In the genomic region with DNA sequence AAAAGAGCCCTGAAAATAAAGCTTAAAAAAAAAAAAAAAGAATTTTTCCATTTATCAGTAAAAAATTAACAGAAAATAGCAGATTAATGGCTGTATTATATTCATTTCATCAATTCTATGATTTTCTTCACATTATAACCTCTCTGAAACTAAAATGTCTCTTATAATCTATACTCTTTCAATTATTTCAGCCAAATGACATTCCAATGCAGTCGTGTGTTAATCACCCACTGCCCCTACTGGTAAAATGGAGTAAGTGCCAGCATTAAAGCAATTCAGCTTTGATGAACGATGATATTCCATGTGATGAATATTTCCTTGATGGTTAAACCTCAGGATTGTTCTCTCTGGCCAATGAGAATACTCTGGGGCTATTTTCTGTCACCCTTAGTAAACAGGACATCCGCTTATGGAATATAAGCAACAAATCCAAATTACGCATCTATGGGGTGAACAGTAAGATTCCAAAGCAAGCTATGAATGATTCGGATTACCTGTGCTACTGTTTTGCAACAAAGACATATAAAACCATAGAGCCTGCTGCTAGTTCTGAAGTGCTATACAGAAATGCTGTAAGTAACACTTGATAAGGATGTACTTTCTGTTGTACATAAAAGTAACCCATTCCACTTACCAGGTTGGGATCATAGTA, we compare ENCODE assay signal across 8 cellular contexts. TPM values are rescaled to one million over a fixed set of nuclear protein-coding genes. Genes with fewer than 3 reads are reported as not detected.
DNase-seq lines count a peak whose midpoint lies in the region; ATAC-seq and TF ChIP-seq lines count a peak whose summit lies in the region.

No MANE protein-coding gene starts in this region.

- H3K4me3 ChIP-seq in CD4-positive, alpha-beta memory T cell (ENCODE audit: low read length in 2 of 2): no peak overlapping the region

- no peaks in the 10 kb centered on the region for H3K27me3 Mint-ChIP-seq in CD4-positive, alpha-beta memory T cell
- H3K27me3 Mint-ChIP-seq in nephron (ENCODE audit: low read depth): no peaks in the 10 kb centered on the region

- H3K27me3 ChIP-seq in CD4-positive, alpha-beta memory T cell (ENCODE audit: insufficient read depth, low read length): no peaks in the 10 kb centered on the region

- peak; percentile 22 to 49 (median 29) for DNase-seq in CD4-positive, alpha-beta memory T cell
- peak; percentile 43 for DNase-seq in GM20000 (ENCODE audit: low spot score)
- peak; percentile 40 for DNase-seq in NCI-H460 (ENCODE audit: extremely low read depth, low read depth)
- DNase-seq in dermis blood vessel endothelial cell: peak; percentile 59

- peaks cover under 1% of the 10 kb centered on the region for H3K36me3 ChIP-seq in CD4-positive, alpha-beta memory T cell (ENCODE audit: insufficient read depth, low read length)

- no peaks in the 10 kb centered on the region for H3K9me3 Mint-ChIP-seq in CD4-positive, alpha-beta memory T cell
- no peaks in the 10 kb centered on the region for H3K9me3 Mint-ChIP-seq in nephron

- no peak overlapping the region for H3K4me3 Mint-ChIP-seq in CD4-positive, alpha-beta memory T cell
- no peak overlapping the region for H3K4me3 Mint-ChIP-seq in nephron

- H3K4me1 ChIP-seq in CD4-positive, alpha-beta memory T cell (ENCODE audit: insufficient read depth, low read length): no peaks in the 10 kb centered on the region

- ATAC-seq in HG03520 (IDR thresholded peaks at IDR 0.05; ENCODE audit: unreplicated experiment) (no peak), HG02970 (IDR thresholded peaks at IDR 0.05; ENCODE audit: low FRiP score, unreplicated experiment) (no peak), HG02623 (IDR thresholded peaks at IDR 0.05; ENCODE audit: unreplicated experiment) (no peak)

- POLR2A ChIA-PET in CD4-positive, alpha-beta memory T cell (lab: Charles Lee; ENCODE audit: partially characterized antibody): interaction anchor here (1.4 kb wide), 1 partner anchor 352 kb away, joined by 6 read pairs; the partner anchor contains the start of gene ARL1

- intact Hi-C loops in CD4-positive, alpha-beta memory T cell (cut with micrococcal nuclease): loop anchor here (1.0 to 2.0 kb wide), 3 partner anchors 89 to 345 kb away; no protein-coding TSS in a partner anchor

- H3K27ac Mint-ChIP-seq in CD4-positive, alpha-beta memory T cell: no peak overlapping the region
- H3K27ac Mint-ChIP-seq in nephron: no peak overlapping the region

- peak; percentile 45 for TF ChIP-seq CTCF in GM20000 (IDR thresholded peaks at IDR 0.05; ENCODE audit: extremely low read depth, missing control alignments)
- peak; percentile 70 to 71 (median 70) for TF ChIP-seq CTCF in nephron (IDR thresholded peaks at IDR 0.05; ENCODE audit: unreplicated experiment in 3 of 3)

- H3K36me3 Mint-ChIP-seq in CD4-positive, alpha-beta memory T cell: peaks cover 34 to 59% of the 10 kb centered on the region in 2 donors
- H3K36me3 Mint-ChIP-seq in nephron (ENCODE audit: low read depth): peaks cover 23% of the 10 kb centered on the region

- peaks cover 0 to 3% (median 1%) of the 10 kb centered on the region in 4 donors for H3K4me1 Mint-ChIP-seq in CD4-positive, alpha-beta memory T cell
- peaks cover 15% of the 10 kb centered on the region for H3K4me1 Mint-ChIP-seq in nephron

- no peaks in the 10 kb centered on the region for H3K9me3 ChIP-seq in CD4-positive, alpha-beta memory T cell (ENCODE audit: control insufficient read depth in 1 of 2, low read length in 2 of 2)

- CTCF ChIA-PET in CD4-positive, alpha-beta memory T cell (lab: Charles Lee; ENCODE audit: partially characterized antibody): interaction anchor here (0.6 to 2.5 kb wide), 27 partner anchors 8 to 354 kb away, joined by 3 to 16 read pairs (median 3); partner anchors contain the start of gene ARL1

- no peak overlapping the region for H3K27ac ChIP-seq in CD4-positive, alpha-beta memory T cell (ENCODE audit: low read depth, low read length)

RNA-seq across cellular contexts. Expression of gene SYCP3, which starts 20.3 kb away (rescaled TPM):
- under 1 TPM; 0.23 to 0.28 TPM for total RNA-seq in CD4-positive, alpha-beta memory T cell
- under 1 TPM in 1 of 2 donors, not detected in 1; 0.15 TPM for polyA plus RNA-seq in CD4-positive, alpha-beta memory T cell
- 0.14 TPM in 1 of 2 replicates, not detected in the other for total RNA-seq in NCI-H460 (2014; rRNA removed; shearing (Covaris generic))
- polyA plus RNA-seq in NCI-H460 (2014; cell fraction: nucleus; rRNA removed): not detected in 2 replicates
- 0.05 TPM in 1 of 2 replicates, not detected in the other for total RNA-seq in dermis blood vessel endothelial cell
